Comparison of ENCODE assay signal across 16 cellular contexts in the genomic region with DNA sequence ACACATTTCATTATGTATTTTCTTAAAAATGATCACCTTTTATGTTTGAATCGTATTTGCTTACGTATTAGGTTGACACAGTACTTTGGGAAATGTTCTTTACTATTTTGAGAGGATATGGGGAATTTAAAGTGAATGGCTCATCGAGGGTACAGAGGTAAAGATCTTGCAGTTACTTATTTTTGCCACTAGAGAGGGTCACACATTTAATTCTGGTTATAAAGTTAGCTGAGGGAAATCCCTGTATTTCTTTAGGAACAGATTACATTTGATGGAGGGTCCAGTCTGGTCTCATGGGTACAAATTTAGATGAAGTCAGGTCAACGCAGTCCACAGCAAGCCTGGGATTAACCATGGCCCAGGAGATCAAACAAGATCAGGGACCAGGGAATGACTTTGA. TPM values are rescaled to one million over a fixed set of nuclear protein-coding genes. Genes with fewer than 3 reads are reported as not detected.
A peak's percentile ranks its signal among the peaks of the same experiment; 100 is the strongest.
DNase-seq lines count a peak whose midpoint lies in the region; FAIRE-seq and TF ChIP-seq lines count a peak whose summit lies in the region.
"Had no signal": no experiment of that assay in that cellular context is flagged by ENCODE, and none has a peak within 500 bp of the region (broad histone marks: within the 10 kb centered on the region; RNA-seq: fewer than 3 reads in every experiment).

No MANE protein-coding gene starts in this region.

- no peak for FAIRE-seq in kidney (lab: Jason Lieb, UNC)

- DNase-seq in A673 (ENCODE audit: low spot score): peak; percentile 15
- DNase-seq in Peyer's patch: no peak
- DNase-seq in fibroblast of villous mesenchyme (ENCODE audit: low read depth): no peak
- DNase-seq in kidney: no peak
- no peak for DNase-seq in cerebellar nuclear complex (lab: John Stamatoyannopoulos, UW)
- DNase-seq in activated naive CD4-positive, alpha-beta T cell treated with anti-CD3 and anti-CD28 coated beads for 36 hours: no peak
- DNase-seq in epidermal melanocyte (ENCODE audit: insufficient read length, low spot score): no peak
- DNase-seq: activated CD4-positive, alpha-beta T cell treated with anti-CD3 and anti-CD28 coated beads for 36 hours; activated naive CD8-positive, alpha-beta T cell treated with anti-CD3 and anti-CD28 coated beads, Interleukin-2, amount 10 ng/mL, durations not matched to agents 7 days and 5 days; CD8-positive, alpha-beta T cell; lower lobe of right lung; MV-4-11; RPMI8226 had no signal

- BruUV-seq in A673 (replicated peaks; lab: Mats Ljungman, UMichigan): no TSS peak

- TF ChIP-seq POLR2A in Peyer's patch (IDR thresholded peaks at IDR 0.05): no peak

- POLR2A ChIA-PET in A673 (lab: Charles Lee; ENCODE audit: low non-redundant PET): no interaction called here

- H3K27ac ChIP-seq in A673 (ENCODE audit: low read depth, low read length, poor library complexity, severe bottlenecking) (no peak overlapping the region), Peyer's patch (no peak overlapping the region), kidney (ENCODE audit: low read depth in 2 of 2, low read length in 2 of 2) (no peak overlapping the region)
- H3K27ac ChIP-seq: epithelial cell of prostate, lower lobe of right lung, right atrium auricular region had no signal

- no peak overlapping the region for H3K4me3 Mint-ChIP-seq in activated naive CD4-positive, alpha-beta T cell treated with anti-CD3 and anti-CD28 coated beads for 36 hours
- H3K4me3 Mint-ChIP-seq: activated CD4-positive, alpha-beta T cell treated with anti-CD3 and anti-CD28 coated beads for 36 hours; activated naive CD8-positive, alpha-beta T cell treated with anti-CD3 and anti-CD28 coated beads, Interleukin-2, amount 10 ng/mL, durations not matched to agents 7 days and 5 days; CD8-positive, alpha-beta T cell had no signal

- H3K4me1 ChIP-seq in A673 (ENCODE audit: insufficient read depth, low read length, poor library complexity, severe bottlenecking) (no peaks in the 10 kb centered on the region), Peyer's patch (no peaks in the 10 kb centered on the region), kidney (ENCODE audit: control insufficient read depth in 1 of 2, insufficient read depth in 1 of 2, low read depth in 1 of 2, low read length in 2 of 2) (no peaks in the 10 kb centered on the region)
- H3K4me1 ChIP-seq: lower lobe of right lung, right atrium auricular region had no signal

- H3K4me3 ChIP-seq in A673 (ENCODE audit: low read depth, low read length, poor library complexity, severe bottlenecking) (no peak overlapping the region), Peyer's patch (no peak overlapping the region), fibroblast of villous mesenchyme (ENCODE audit: low read depth, low read length) (no peak overlapping the region), kidney (ENCODE audit: low read length in 2 of 2) (no peak overlapping the region)
- H3K4me3 ChIP-seq: lower lobe of right lung, right atrium auricular region had no signal

- intact Hi-C loops in A673 (cut with micrococcal nuclease; ENCODE audit: unreplicated experiment): no loop called here
- intact Hi-C loops in kidney (cut with DNase I): no loop called here
- intact Hi-C loops in activated naive CD4-positive, alpha-beta T cell treated with anti-CD3 and anti-CD28 coated beads for 36 hours (cut with micrococcal nuclease): no loop called here

- TF ChIP-seq CTCF in A673 (conservative IDR thresholded peaks at IDR 0.05; ENCODE audit: low read depth, low read length): peak; percentile 54
- TF ChIP-seq CTCF in GM12873 (IDR thresholded peaks at IDR 0.05; ENCODE audit: insufficient read depth, low read depth, low read length, missing control alignments): peak; percentile 22
- TF ChIP-seq CTCF in Peyer's patch (IDR thresholded peaks at IDR 0.05): peak in 4 of 6 experiments; percentile 13 to 57 (median 53)
- peak; percentile 29 for TF ChIP-seq CTCF in fibroblast of villous mesenchyme (IDR thresholded peaks at IDR 0.05; ENCODE audit: insufficient read depth, low read depth, low read length)
- no peak for TF ChIP-seq CTCF in kidney (IDR thresholded peaks at IDR 0.05; ENCODE audit: borderline replicate concordance, extremely low read depth, insufficient read depth)

- no peak overlapping the region for H3K27ac Mint-ChIP-seq in activated naive CD4-positive, alpha-beta T cell treated with anti-CD3 and anti-CD28 coated beads for 36 hours
- H3K27ac Mint-ChIP-seq: activated CD4-positive, alpha-beta T cell treated with anti-CD3 and anti-CD28 coated beads for 36 hours; activated naive CD8-positive, alpha-beta T cell treated with anti-CD3 and anti-CD28 coated beads, Interleukin-2, amount 10 ng/mL, durations not matched to agents 7 days and 5 days; CD8-positive, alpha-beta T cell had no signal

- CTCF ChIA-PET in A673 (lab: Charles Lee): interaction anchor here (0.7 kb wide), 2 partner anchors 24 to 269 kb away, joined by 3 to 4 read pairs; no protein-coding TSS in a partner anchor
- CTCF ChIA-PET in activated naive CD4-positive, alpha-beta T cell treated with anti-CD3 and anti-CD28 coated beads for 36 hours (lab: Charles Lee): interaction anchor here (0.9 kb wide), 1 partner anchor 27 kb away, joined by 3 read pairs; no protein-coding TSS in a partner anchor

- no peaks in the 10 kb centered on the region for H3K36me3 Mint-ChIP-seq in activated naive CD4-positive, alpha-beta T cell treated with anti-CD3 and anti-CD28 coated beads for 36 hours (ENCODE audit: low read depth)
- H3K36me3 Mint-ChIP-seq: activated naive CD8-positive, alpha-beta T cell treated with anti-CD3 and anti-CD28 coated beads, Interleukin-2, amount 10 ng/mL, durations not matched to agents 7 days and 5 days had no signal

- no peaks in the 10 kb centered on the region for H3K9me3 Mint-ChIP-seq in activated naive CD4-positive, alpha-beta T cell treated with anti-CD3 and anti-CD28 coated beads for 36 hours
- H3K9me3 Mint-ChIP-seq: activated naive CD8-positive, alpha-beta T cell treated with anti-CD3 and anti-CD28 coated beads, Interleukin-2, amount 10 ng/mL, durations not matched to agents 7 days and 5 days; CD8-positive, alpha-beta T cell had no signal

- no peaks in the 10 kb centered on the region for H3K36me3 ChIP-seq in A673 (ENCODE audit: insufficient read depth, low read length, poor library complexity, severe bottlenecking)
- peaks cover 0 to 5% (median 0%) of the 10 kb centered on the region in 3 donors for H3K36me3 ChIP-seq in Peyer's patch
- peaks cover 0 to 9% of the 10 kb centered on the region in 2 donors for H3K36me3 ChIP-seq in kidney (ENCODE audit: control insufficient read depth in 1 of 2, insufficient read depth in 2 of 2, low read length in 2 of 2)

- H3K4me1 Mint-ChIP-seq in activated naive CD4-positive, alpha-beta T cell treated with anti-CD3 and anti-CD28 coated beads for 36 hours (ENCODE audit: low read depth): no peaks in the 10 kb centered on the region
- H3K4me1 Mint-ChIP-seq: activated CD4-positive, alpha-beta T cell treated with anti-CD3 and anti-CD28 coated beads for 36 hours; activated naive CD8-positive, alpha-beta T cell treated with anti-CD3 and anti-CD28 coated beads, Interleukin-2, amount 10 ng/mL, durations not matched to agents 7 days and 5 days had no signal

- no peaks in the 10 kb centered on the region for H3K27me3 Mint-ChIP-seq in activated naive CD4-positive, alpha-beta T cell treated with anti-CD3 and anti-CD28 coated beads for 36 hours (ENCODE audit: low read depth)
- H3K27me3 Mint-ChIP-seq: activated CD4-positive, alpha-beta T cell treated with anti-CD3 and anti-CD28 coated beads for 36 hours had no signal

- no peak overlapping the region for H3K9ac ChIP-seq in kidney (ENCODE audit: low read length in 2 of 2)

- H3K27me3 ChIP-seq in A673 (replicated peaks; ENCODE audit: insufficient read depth, low read depth, low read length, poor library complexity) (no peaks in the 10 kb centered on the region), Peyer's patch (no peaks in the 10 kb centered on the region)
- H3K27me3 ChIP-seq: right atrium auricular region had no signal

- H3K9me3 ChIP-seq in A673 (ENCODE audit: low read depth, low read length, poor library complexity, severe bottlenecking): no peaks in the 10 kb centered on the region
- no peaks in the 10 kb centered on the region for H3K9me3 ChIP-seq in Peyer's patch
- no peaks in the 10 kb centered on the region for H3K9me3 ChIP-seq in kidney (ENCODE audit: control insufficient read depth in 1 of 2, low read length in 2 of 2)
- H3K9me3 ChIP-seq: lower lobe of right lung, right atrium auricular region had no signal

RNA-seq across cellular contexts. Expression of gene DYNC2LI1, which starts 24.5 kb away (rescaled TPM):
- total RNA-seq in A673 (2021) (14.8 and 21.3 TPM in 2 replicates), Peyer's patch (10 to 100 TPM; 21.5 to 41.3 (median 27.9) TPM), fibroblast of villous mesenchyme (17.4 and 28.9 TPM in 2 replicates), kidney (41.5 TPM)
- polyA plus RNA-seq in kidney (ENCODE audit: insufficient read depth, low read depth, low replicate concordance): 54.4 TPM
- total RNA-seq in activated naive CD4-positive, alpha-beta T cell treated with anti-CD3 and anti-CD28 coated beads for 36 hours: 1 to 10 TPM; 8.0 to 8.9 TPM

RNA-seq across cellular contexts. Expression of gene ABCG5, which starts 40.3 kb away (rescaled TPM):
- total RNA-seq in A673 (2021): not detected in 2 replicates
- 1 to 10 TPM; 1.7 to 9.3 (median 5.3) TPM for total RNA-seq in Peyer's patch
- not detected in 2 replicates for total RNA-seq in fibroblast of villous mesenchyme
- total RNA-seq in kidney: not detected
- not detected for polyA plus RNA-seq in kidney (ENCODE audit: insufficient read depth, low read depth, low replicate concordance)
- not detected for total RNA-seq in activated naive CD4-positive, alpha-beta T cell treated with anti-CD3 and anti-CD28 coated beads for 36 hours
- total RNA-seq: activated CD4-positive, alpha-beta T cell treated with anti-CD3 and anti-CD28 coated beads for 36 hours; activated naive CD8-positive, alpha-beta T cell treated with anti-CD3 and anti-CD28 coated beads, Interleukin-2, amount 10 ng/mL, durations not matched to agents 7 days and 5 days; CD8-positive, alpha-beta T cell; lower lobe of right lung; right atrium auricular region had no signal

RNA-seq across cellular contexts. Expression of gene ABCG8, which starts 40.5 kb away (rescaled TPM):
- total RNA-seq in A673 (2021): not detected in 2 replicates
- 10 to 100 TPM in 3 of 4 donors, 1 to 10 TPM in 1; 3.3 to 31.5 (median 16.4) TPM for total RNA-seq in Peyer's patch
- total RNA-seq in fibroblast of villous mesenchyme: not detected in 2 replicates
- total RNA-seq in kidney: 0.13 TPM
- polyA plus RNA-seq in kidney (ENCODE audit: insufficient read depth, low read depth, low replicate concordance): 0.09 TPM
- not detected for total RNA-seq in activated naive CD4-positive, alpha-beta T cell treated with anti-CD3 and anti-CD28 coated beads for 36 hours
- total RNA-seq: activated CD4-positive, alpha-beta T cell treated with anti-CD3 and anti-CD28 coated beads for 36 hours; activated naive CD8-positive, alpha-beta T cell treated with anti-CD3 and anti-CD28 coated beads, Interleukin-2, amount 10 ng/mL, durations not matched to agents 7 days and 5 days; CD8-positive, alpha-beta T cell; lower lobe of right lung; right atrium auricular region had no signal
